Comparison of ENCODE assay signal across 9 cellular contexts in genomic region chr11:65501005-65501529, GRCh38. TPM values are rescaled to one million over a fixed set of nuclear protein-coding genes. Genes with fewer than 3 reads are reported as not detected.
DNase-seq lines count a peak whose midpoint lies in the region; ATAC-seq, FAIRE-seq and TF ChIP-seq lines count a peak whose summit lies in the region.
"Had no signal": no experiment of that assay in that cellular context is flagged by ENCODE, and none has a peak within 500 bp of the region (broad histone marks: within the 10 kb centered on the region; RNA-seq: fewer than 3 reads in every experiment).

No MANE protein-coding gene starts in this region.

- intact Hi-C loops in heart left ventricle (cut with DNase I), result no loop called here
- intact Hi-C loops in Right ventricle myocardium superior (cut with DNase I), result no loop called here

- H3K27ac Mint-ChIP-seq in astrocyte (ENCODE audit: unreplicated experiment), result no peak overlapping the region
- H3K27ac Mint-ChIP-seq in progenitor cell of endocrine pancreas, result no peak overlapping the region
- H3K27ac Mint-ChIP-seq in glutamatergic neuron (ENCODE audit: unreplicated experiment), result no peak overlapping the region
- H3K27ac Mint-ChIP-seq: brain had no signal

- H3K27me3 ChIP-seq in heart left ventricle (no peaks in the 10 kb centered on the region), astrocyte (ENCODE audit: insufficient read depth, low read length) (no peaks in the 10 kb centered on the region), layer of hippocampus (ENCODE audit: control insufficient read depth, insufficient read depth, low read length) (no peaks in the 10 kb centered on the region)

- peak in 1 of 2 donors; percentile 25 for TF ChIP-seq POLR2A in heart left ventricle (IDR thresholded peaks at IDR 0.05)

- H3K9me3 ChIP-seq in heart left ventricle (no peaks in the 10 kb centered on the region), astrocyte (ENCODE audit: insufficient read depth, low read depth, low read length) (no peaks in the 10 kb centered on the region)

- peak overlapping the region; percentile 84 for H3K4me2 ChIP-seq in astrocyte (ENCODE audit: low read length)

- DNase-seq in heart left ventricle (no peak), Right ventricle myocardium superior (no peak), astrocyte (ENCODE audit: low read depth) (no peak), NCI-H146 (lab: John Stamatoyannopoulos, UW) (no peak), progenitor cell of endocrine pancreas (ENCODE audit: low spot score, unreplicated experiment) (no peak), glutamatergic neuron (no peak)

- peak overlapping the region; percentile 90 to 100 (median 99) for H3K27ac ChIP-seq in heart left ventricle
- peak overlapping the region; percentile 96 for H3K27ac ChIP-seq in astrocyte (ENCODE audit: low read depth, low read length)
- peak overlapping the region; percentile 99 for H3K27ac ChIP-seq in layer of hippocampus (ENCODE audit: low read depth, low read length)
- peak overlapping the region; percentile 98 for H3K27ac ChIP-seq in urinary bladder (ENCODE audit: low read depth)

- H3K9ac ChIP-seq in astrocyte (ENCODE audit: low read length), result peak overlapping the region; percentile 100

- H3K4me3 Mint-ChIP-seq in astrocyte (ENCODE audit: unreplicated experiment), result no peak overlapping the region
- H3K4me3 Mint-ChIP-seq in progenitor cell of endocrine pancreas (ENCODE audit: low read depth), result no peak overlapping the region
- no peak overlapping the region for H3K4me3 Mint-ChIP-seq in glutamatergic neuron (ENCODE audit: unreplicated experiment)
- H3K4me3 Mint-ChIP-seq: brain had no signal

- no peak for FAIRE-seq in astrocyte (lab: Jason Lieb, UNC)

- ATAC-seq in heart left ventricle (no peak), Right ventricle myocardium superior (ENCODE audit: poor library complexity) (no peak)

- no peaks in the 10 kb centered on the region for H3K27me3 Mint-ChIP-seq in astrocyte (ENCODE audit: low read depth, unreplicated experiment)
- H3K27me3 Mint-ChIP-seq in progenitor cell of endocrine pancreas, result no peaks in the 10 kb centered on the region
- H3K27me3 Mint-ChIP-seq in glutamatergic neuron (ENCODE audit: unreplicated experiment), result peaks cover 21% of the 10 kb centered on the region

- H3K4me3 ChIP-seq in heart left ventricle, result peak overlapping the region; percentile 70 to 90 (median 81)
- peak overlapping the region; percentile 100 for H3K4me3 ChIP-seq in astrocyte (ENCODE audit: insufficient read depth, low read depth, low read length)
- peak overlapping the region; percentile 74 for H3K4me3 ChIP-seq in urinary bladder (ENCODE audit: low read depth, low read length)

- H3K4me1 Mint-ChIP-seq in astrocyte (ENCODE audit: low read depth, unreplicated experiment) (peaks cover 19% of the 10 kb centered on the region), progenitor cell of endocrine pancreas (ENCODE audit: low read depth) (peaks cover 28% of the 10 kb centered on the region), glutamatergic neuron (ENCODE audit: low read depth, unreplicated experiment) (peaks cover 26% of the 10 kb centered on the region)

- TF ChIP-seq CTCF in heart left ventricle (IDR thresholded peaks at IDR 0.05), result no peak
- no peak for TF ChIP-seq CTCF in astrocyte (IDR thresholded peaks at IDR 0.05; ENCODE audit: insufficient read depth, low read depth, low read length)
- TF ChIP-seq CTCF in progenitor cell of endocrine pancreas (IDR thresholded peaks at IDR 0.05; ENCODE audit: unreplicated experiment), result no peak
- no peak for TF ChIP-seq CTCF in glutamatergic neuron (IDR thresholded peaks at IDR 0.05; ENCODE audit: partially characterized antibody, unreplicated experiment)

- H3K36me3 Mint-ChIP-seq in astrocyte (ENCODE audit: low read depth, unreplicated experiment) (peaks cover 23% of the 10 kb centered on the region), progenitor cell of endocrine pancreas (ENCODE audit: insufficient read depth) (peaks cover 24% of the 10 kb centered on the region), glutamatergic neuron (ENCODE audit: unreplicated experiment) (peaks cover 30% of the 10 kb centered on the region)
- H3K36me3 Mint-ChIP-seq: brain had no signal

- H3K4me1 ChIP-seq in heart left ventricle (peaks cover under 1 to 36% (median 24%) of the 10 kb centered on the region in 12 donors), astrocyte (ENCODE audit: insufficient read depth, low read length) (peaks cover 24% of the 10 kb centered on the region), urinary bladder (ENCODE audit: insufficient read depth) (peaks cover 1% of the 10 kb centered on the region)

- H2AFZ ChIP-seq in astrocyte (ENCODE audit: low read depth, low read length), result no peak overlapping the region

- WGBS in heart left ventricle, 4 donors, result 0 to 1% (median 0%) methylated on average over 4 of the region's 4 CpGs
- WGBS in urinary bladder, result under 1% methylated on average over 4 of the region's 4 CpGs

- H3K79me2 ChIP-seq in astrocyte (ENCODE audit: insufficient read depth, low read length), result peaks cover 98% of the 10 kb centered on the region

- peaks cover 15 to 60% (median 50%) of the 10 kb centered on the region in 9 donors for H3K36me3 ChIP-seq in heart left ventricle
- H3K36me3 ChIP-seq in astrocyte (ENCODE audit: insufficient read depth, low read length), result peaks cover 57% of the 10 kb centered on the region
- peaks cover 3% of the 10 kb centered on the region for H3K36me3 ChIP-seq in urinary bladder (ENCODE audit: insufficient read depth)

- peaks cover 70% of the 10 kb centered on the region for H4K20me1 ChIP-seq in astrocyte (ENCODE audit: insufficient read depth, low read length)

- H3K9me3 Mint-ChIP-seq in astrocyte (ENCODE audit: unreplicated experiment), result peaks cover 5% of the 10 kb centered on the region
- no peaks in the 10 kb centered on the region for H3K9me3 Mint-ChIP-seq in progenitor cell of endocrine pancreas (ENCODE audit: low read depth)
- peaks cover 50% of the 10 kb centered on the region for H3K9me3 Mint-ChIP-seq in glutamatergic neuron (ENCODE audit: unreplicated experiment)

RNA-seq across cellular contexts. Expression of gene MALAT1, which starts 2.2 kb away (rescaled TPM):
- total RNA-seq in heart left ventricle (1,000 to 10,000 TPM; 1,047 to 9,662 (median 6,606) TPM), Right ventricle myocardium superior (5,573 TPM), astrocyte (7,772 and 8,991 TPM in 2 replicates), urinary bladder (27,753 TPM), progenitor cell of endocrine pancreas (16,546 and 17,116 TPM in 2 replicates), glutamatergic neuron (ENCODE audit: unreplicated experiment) (18,218 TPM)
- polyA plus RNA-seq in heart left ventricle (1,000 to 10,000 TPM; 1,168 to 4,497 TPM), urinary bladder (141 TPM)

RNA-seq across cellular contexts. Expression of gene SCYL1, which starts 23.8 kb away (rescaled TPM):
- total RNA-seq in heart left ventricle (100 to 1,000 TPM in 1 of 9 donors, 10 to 100 TPM in 8; 51.6 to 135 (median 62.2) TPM), Right ventricle myocardium superior (60.5 TPM), astrocyte (106 and 128 TPM in 2 replicates), urinary bladder (43.4 TPM), progenitor cell of endocrine pancreas (61.4 and 66.3 TPM in 2 replicates), glutamatergic neuron (ENCODE audit: unreplicated experiment) (80.0 TPM)
- polyA plus RNA-seq in heart left ventricle (10 to 100 TPM; 86.6 to 90.2 TPM), urinary bladder (82.0 TPM)

RNA-seq across cellular contexts. Expression of gene LTBP3, which starts 57.1 kb away (rescaled TPM):
- total RNA-seq in heart left ventricle (100 to 1,000 TPM in 1 of 9 donors, 10 to 100 TPM in 8; 51.4 to 125 (median 88.9) TPM), Right ventricle myocardium superior (73.4 TPM), astrocyte (33.2 and 36.5 TPM in 2 replicates), urinary bladder (58.5 TPM), progenitor cell of endocrine pancreas (55.3 and 57.7 TPM in 2 replicates), glutamatergic neuron (ENCODE audit: unreplicated experiment) (2.5 TPM)
- polyA plus RNA-seq in heart left ventricle (10 to 100 TPM; 26.3 to 36.3 TPM), urinary bladder (145 TPM)
